ENCODE assay signal across 3 cellular contexts in genomic region chr4:62231994-62232393, GRCh38.
"Had no signal": no experiment of that assay in that cellular context is flagged by ENCODE, and none has a peak within 500 bp of the region (broad histone marks: within the 10 kb centered on the region; RNA-seq: fewer than 3 reads in every experiment).

No MANE protein-coding gene starts in this region.

- H3K4me3 ChIP-seq: GM12878 had no signal

- DNase-seq: GDM1, GF-D8 had no signal

- ATAC-seq: GM12878 had no signal
